In the genomic region with DNA sequence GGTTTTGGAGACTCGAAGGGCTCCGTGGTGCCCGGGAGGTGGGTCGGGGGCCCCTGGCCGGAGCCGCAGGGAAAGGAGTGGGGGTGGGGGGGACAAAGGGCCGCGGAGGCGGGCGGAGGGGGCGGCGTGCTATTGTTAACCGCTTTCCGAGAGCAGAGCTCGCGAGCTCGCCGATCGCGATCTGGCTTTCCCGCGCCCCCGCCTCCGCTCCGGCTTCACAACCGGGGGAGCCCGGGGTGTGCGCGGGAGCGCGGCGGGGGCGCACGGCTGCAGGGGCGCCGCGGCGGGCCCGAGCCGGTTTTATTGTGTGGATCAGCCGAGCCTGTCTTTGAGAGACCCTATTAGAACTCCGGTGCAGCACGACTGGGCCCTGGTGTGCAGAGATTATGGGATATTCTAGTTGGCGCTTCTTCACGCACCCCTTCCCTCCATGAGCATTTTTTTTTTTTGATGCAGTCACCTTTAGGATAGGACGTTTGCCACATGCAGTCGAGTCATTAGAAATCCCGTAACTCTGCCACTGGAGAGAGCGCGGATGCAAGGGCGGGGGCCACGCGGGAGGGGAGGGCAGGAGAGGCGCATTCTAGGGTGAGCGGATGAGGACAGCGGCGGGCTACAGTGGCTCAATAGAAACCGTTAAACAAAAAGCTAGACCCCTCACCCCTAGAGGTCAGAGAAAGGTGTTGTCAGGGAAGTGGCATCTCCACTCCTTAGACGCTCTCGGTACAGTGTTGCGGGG, we compare ENCODE assay signal across 9 cellular contexts. TPM values are rescaled to one million over a fixed set of nuclear protein-coding genes. Genes with fewer than 3 reads are reported as not detected.
A peak's percentile ranks its signal among the peaks of the same experiment; 100 is the strongest.
DNase-seq lines count a peak whose midpoint lies in the region; ATAC-seq and TF ChIP-seq lines count a peak whose summit lies in the region.
"Had no signal": no experiment of that assay in that cellular context is flagged by ENCODE, and none has a peak within 500 bp of the region (broad histone marks: within the 10 kb centered on the region; RNA-seq: fewer than 3 reads in every experiment).

No MANE protein-coding gene starts in this region.

- H3K36me3 ChIP-seq in ascending aorta: no peaks in the 10 kb centered on the region

- H3K27me3 ChIP-seq in ascending aorta: peaks cover 5% of the 10 kb centered on the region

- TF ChIP-seq CTCF in ascending aorta (IDR thresholded peaks at IDR 0.05): no peak

- no peak overlapping the region for H3K27ac ChIP-seq in ascending aorta

- H3K4me1 ChIP-seq in ascending aorta: peaks cover 12 to 34% of the 10 kb centered on the region in 2 donors

- no peak for ATAC-seq in HG03342 (IDR thresholded peaks at IDR 0.05; ENCODE audit: unreplicated experiment)

- no peaks in the 10 kb centered on the region for H3K9me3 ChIP-seq in ascending aorta
- no peaks in the 10 kb centered on the region for H3K9me3 ChIP-seq in iPS-18c (ENCODE audit: control insufficient read depth, insufficient read depth, low read length)

- in situ Hi-C loops in G401 (cut with HindIII; ENCODE audit: low sequenced_read_pairs): no loop called here

- peak overlapping the region; percentile 82 to 83 for H3K4me3 ChIP-seq in ascending aorta
- H3K4me3 ChIP-seq in iPS-18c (ENCODE audit: insufficient read depth, low read depth, low read length): peak overlapping the region; percentile 64

- intact Hi-C loops in ascending aorta (cut with DNase I): loop anchor here (5.0 to 10.0 kb wide), 4 partner anchors 72 to 1698 kb away; partner anchors contain the start of gene MICU2

- DNase-seq in G401 (ENCODE audit: low spot score): peak; percentile 58
- DNase-seq in NCI-H345 treated with DMSO at 0.1 percent for 48 hours (lab: John Stamatoyannopoulos, UW; ENCODE audit: unreplicated experiment): peak; percentile 45
- DNase-seq in ascending aorta (ENCODE audit: low spot score in 2 of 2): no peak
- peak; percentile 34 to 45 for DNase-seq in stimulated activated CD4-positive, alpha-beta T cell treated with anti-CD3 and anti-CD28 coated beads, Interleukin-2, amount 100 ng/mL, for 24 hours
- DNase-seq in NCI-H82 treated with DMSO at 0.1 percent for 48 hours (lab: John Stamatoyannopoulos, UW; ENCODE audit: unreplicated experiment): no peak
- no peak for DNase-seq in SKM-1 treated with dmso at 0.1 percent for 144 hours (lab: John Stamatoyannopoulos, UW; ENCODE audit: unreplicated experiment)

RNA-seq across cellular contexts. Expression of gene FGF9, which starts 3.6 kb away (rescaled TPM):
- not detected in 2 replicates for total RNA-seq in G401 (2014; rRNA removed; shearing (Covaris generic))
- total RNA-seq in ascending aorta: not detected
- total RNA-seq: NCI-H460 had no signal

Comparison
In these comparisons a context has a peak if more than half of its experiments do, and no peak if none do; other contexts are left out.
1. DNase-seq: peak in G401 (single experiment), NCI-H345 treated with DMSO at 0.1 percent for 48 hours (single experiment) and stimulated activated CD4-positive, alpha-beta T cell treated with anti-CD3 and anti-CD28 coated beads, Interleukin-2, amount 100 ng/mL, for 24 hours (2 of 2); none in ascending aorta (0 of 2), NCI-H82 treated with DMSO at 0.1 percent for 48 hours (single experiment) and SKM-1 treated with dmso at 0.1 percent for 144 hours (single experiment).